ENCODE assay signal across 1 cellular context in the genomic region with DNA sequence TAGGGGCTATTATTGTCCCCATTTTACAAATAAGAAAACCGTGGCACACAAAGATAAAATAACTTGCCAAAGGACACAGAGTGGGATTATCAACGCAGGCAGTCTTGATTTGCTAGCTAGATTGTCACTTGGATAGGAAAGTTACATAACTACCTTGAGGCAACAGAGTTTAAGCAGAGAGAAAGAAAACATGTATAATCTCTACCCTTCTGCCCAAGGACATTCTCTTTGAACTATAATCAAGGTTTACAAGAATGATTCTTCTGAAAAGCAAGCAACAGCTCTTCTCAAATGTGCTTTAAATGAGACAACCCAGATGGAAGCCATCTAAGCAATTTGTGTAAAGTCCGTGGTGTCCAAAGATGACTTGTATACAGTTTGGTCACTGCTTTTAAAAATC.
A peak's percentile ranks its signal among the peaks of the same experiment; 100 is the strongest.
TF ChIP-seq lines count a peak whose summit lies in the region.

No MANE protein-coding gene starts in this region.

TF ChIP-seq in HepG2, 621 proteins besides CTCF, POLR2A, EP300 and RAD21 (continued from another document and continues in another):
- TF ChIP-seq PRDM15 (CRISPR knock-in tag; IDR thresholded peaks at IDR 0.05) (no peak), MED1 (CRISPR knock-in tag; IDR thresholded peaks at IDR 0.05) (peak; percentile 36; the same call in 1 of the 2 replicates), ZKSCAN5 (CRISPR knock-in tag; IDR thresholded peaks at IDR 0.05) (no peak), FOXK1 (CRISPR knock-in tag; IDR thresholded peaks at IDR 0.05; ENCODE audit: borderline replicate concordance, low read depth) (no peak), HHEX (CRISPR knock-in tag; IDR thresholded peaks at IDR 0.05) (no peak), POGZ (CRISPR knock-in tag; IDR thresholded peaks at IDR 0.05) (peak; percentile 37; the same call in 1 of the 2 replicates), PITX1 (CRISPR knock-in tag; IDR thresholded peaks at IDR 0.05) (no peak), ZNF563 (CRISPR knock-in tag; IDR thresholded peaks at IDR 0.05) (no peak), ZNF776 (CRISPR knock-in tag; IDR thresholded peaks at IDR 0.05) (no peak), ZNF891 (CRISPR knock-in tag; IDR thresholded peaks at IDR 0.05) (no peak), ZNF644 (CRISPR knock-in tag; IDR thresholded peaks at IDR 0.05; ENCODE audit: low read depth) (peak; percentile 58; the same call in 1 of the 2 replicates), NFIC (IDR thresholded peaks at IDR 0.05; ENCODE audit: low read length) (no peak), HNF4A (CRISPR knock-in tag; IDR thresholded peaks at IDR 0.05) (peak; percentile 65), SMYD3 (CRISPR knock-in tag; IDR thresholded peaks at IDR 0.05) (0 out of 2 replicates have a peak, but pooled peaks have one; percentile 30), NFYB (CRISPR knock-in tag; IDR thresholded peaks at IDR 0.05) (no peak), PAX8 (CRISPR knock-in tag; IDR thresholded peaks at IDR 0.05; ENCODE audit: borderline replicate concordance) (no peak), SYNCRIP (IDR thresholded peaks at IDR 0.05; ENCODE audit: insufficient read depth, low read depth, low read length) (no peak), PHF21A (CRISPR knock-in tag; IDR thresholded peaks at IDR 0.05) (no peak), ZNF777 (CRISPR knock-in tag; IDR thresholded peaks at IDR 0.05) (no peak), TGIF2 (CRISPR knock-in tag; IDR thresholded peaks at IDR 0.05) (no peak), GATAD1 (CRISPR knock-in tag; IDR thresholded peaks at IDR 0.05) (no peak), FOXJ3 (CRISPR knock-in tag; IDR thresholded peaks at IDR 0.05; ENCODE audit: borderline replicate concordance) (peak; percentile 48; the same call in 1 of the 2 replicates), ZNF616 (CRISPR knock-in tag; IDR thresholded peaks at IDR 0.05; ENCODE audit: low read depth) (no peak), IRF2 (CRISPR knock-in tag; IDR thresholded peaks at IDR 0.05) (no peak), MAF1 (CRISPR knock-in tag; IDR thresholded peaks at IDR 0.05; ENCODE audit: borderline replicate concordance) (no peak), NFATC3 (CRISPR knock-in tag; IDR thresholded peaks at IDR 0.05) (no peak), NCOA2 (CRISPR knock-in tag; IDR thresholded peaks at IDR 0.05) (peak; percentile 72), TFDP1 (CRISPR knock-in tag; IDR thresholded peaks at IDR 0.05; ENCODE audit: borderline replicate concordance) (no peak), HMG20A (CRISPR knock-in tag; IDR thresholded peaks at IDR 0.05; ENCODE audit: borderline replicate concordance) (peak; percentile 55; the same call in 1 of the 2 replicates), ZNF687 (CRISPR knock-in tag; IDR thresholded peaks at IDR 0.05) (no peak), ZFP1 (CRISPR knock-in tag; IDR thresholded peaks at IDR 0.05) (no peak), ZFP62 (CRISPR knock-in tag; IDR thresholded peaks at IDR 0.05) (no peak), ZNF652 (CRISPR knock-in tag; IDR thresholded peaks at IDR 0.05; ENCODE audit: borderline replicate concordance, low read depth) (no peak), ZBTB33 (CRISPR knock-in tag; IDR thresholded peaks at IDR 0.05) (no peak), ZBTB1 (CRISPR knock-in tag; IDR thresholded peaks at IDR 0.05; ENCODE audit: borderline replicate concordance) (no peak), RNF2 (conservative IDR thresholded peaks at IDR 0.05; ENCODE audit: low read depth) (no peak), TCF7 (IDR thresholded peaks at IDR 0.05; ENCODE audit: low read depth) (peak; percentile 47), RBFOX2 (IDR thresholded peaks at IDR 0.05; ENCODE audit: low read depth, low read length) (no peak), TOPORS (CRISPR knock-in tag; IDR thresholded peaks at IDR 0.05) (0 out of 2 replicates have a peak, but pooled peaks have one; percentile 55), HNRNPK (IDR thresholded peaks at IDR 0.05; ENCODE audit: low read depth, low read length, poor library complexity, severe bottlenecking) (no peak), MXD4 (CRISPR knock-in tag; IDR thresholded peaks at IDR 0.05) (no peak), MIXL1 (CRISPR knock-in tag; IDR thresholded peaks at IDR 0.05) (0 out of 2 replicates have a peak, but pooled peaks have one; percentile 15), ZNF761 (CRISPR knock-in tag; conservative IDR thresholded peaks at IDR 0.05) (no peak), RBM22 (optimal IDR thresholded peaks at IDR 0.05; ENCODE audit: low read length) (no peak)
- TF ChIP-seq, protein P1, sequence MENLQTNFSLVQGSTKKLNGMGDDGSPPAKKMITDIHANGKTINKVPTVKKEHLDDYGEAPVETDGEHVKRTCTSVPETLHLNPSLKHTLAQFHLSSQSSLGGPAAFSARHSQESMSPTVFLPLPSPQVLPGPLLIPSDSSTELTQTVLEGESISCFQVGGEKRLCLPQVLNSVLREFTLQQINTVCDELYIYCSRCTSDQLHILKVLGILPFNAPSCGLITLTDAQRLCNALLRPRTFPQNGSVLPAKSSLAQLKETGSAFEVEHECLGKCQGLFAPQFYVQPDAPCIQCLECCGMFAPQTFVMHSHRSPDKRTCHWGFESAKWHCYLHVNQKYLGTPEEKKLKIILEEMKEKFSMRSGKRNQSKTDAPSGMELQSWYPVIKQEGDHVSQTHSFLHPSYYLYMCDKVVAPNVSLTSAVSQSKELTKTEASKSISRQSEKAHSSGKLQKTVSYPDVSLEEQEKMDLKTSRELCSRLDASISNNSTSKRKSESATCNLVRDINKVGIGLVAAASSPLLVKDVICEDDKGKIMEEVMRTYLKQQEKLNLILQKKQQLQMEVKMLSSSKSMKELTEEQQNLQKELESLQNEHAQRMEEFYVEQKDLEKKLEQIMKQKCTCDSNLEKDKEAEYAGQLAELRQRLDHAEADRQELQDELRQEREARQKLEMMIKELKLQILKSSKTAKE (CRISPR knock-in tag; IDR thresholded peaks at IDR 0.05; ENCODE audit: borderline replicate concordance) = no peak
- TF ChIP-seq, protein P2, sequence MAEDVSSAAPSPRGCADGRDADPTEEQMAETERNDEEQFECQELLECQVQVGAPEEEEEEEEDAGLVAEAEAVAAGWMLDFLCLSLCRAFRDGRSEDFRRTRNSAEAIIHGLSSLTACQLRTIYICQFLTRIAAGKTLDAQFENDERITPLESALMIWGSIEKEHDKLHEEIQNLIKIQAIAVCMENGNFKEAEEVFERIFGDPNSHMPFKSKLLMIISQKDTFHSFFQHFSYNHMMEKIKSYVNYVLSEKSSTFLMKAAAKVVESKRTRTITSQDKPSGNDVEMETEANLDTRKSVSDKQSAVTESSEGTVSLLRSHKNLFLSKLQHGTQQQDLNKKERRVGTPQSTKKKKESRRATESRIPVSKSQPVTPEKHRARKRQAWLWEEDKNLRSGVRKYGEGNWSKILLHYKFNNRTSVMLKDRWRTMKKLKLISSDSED (CRISPR knock-in tag; IDR thresholded peaks at IDR 0.05) = no peak
- TF ChIP-seq, protein P3, sequence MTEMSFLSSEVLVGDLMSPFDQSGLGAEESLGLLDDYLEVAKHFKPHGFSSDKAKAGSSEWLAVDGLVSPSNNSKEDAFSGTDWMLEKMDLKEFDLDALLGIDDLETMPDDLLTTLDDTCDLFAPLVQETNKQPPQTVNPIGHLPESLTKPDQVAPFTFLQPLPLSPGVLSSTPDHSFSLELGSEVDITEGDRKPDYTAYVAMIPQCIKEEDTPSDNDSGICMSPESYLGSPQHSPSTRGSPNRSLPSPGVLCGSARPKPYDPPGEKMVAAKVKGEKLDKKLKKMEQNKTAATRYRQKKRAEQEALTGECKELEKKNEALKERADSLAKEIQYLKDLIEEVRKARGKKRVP (CRISPR knock-in tag; IDR thresholded peaks at IDR 0.05) = no peak
- TF ChIP-seq, protein P4, sequence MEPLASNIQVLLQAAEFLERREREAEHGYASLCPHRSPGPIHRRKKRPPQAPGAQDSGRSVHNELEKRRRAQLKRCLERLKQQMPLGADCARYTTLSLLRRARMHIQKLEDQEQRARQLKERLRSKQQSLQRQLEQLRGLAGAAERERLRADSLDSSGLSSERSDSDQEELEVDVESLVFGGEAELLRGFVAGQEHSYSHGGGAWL (CRISPR knock-in tag; IDR thresholded peaks at IDR 0.05) = no peak
- TF ChIP-seq, protein P5, sequence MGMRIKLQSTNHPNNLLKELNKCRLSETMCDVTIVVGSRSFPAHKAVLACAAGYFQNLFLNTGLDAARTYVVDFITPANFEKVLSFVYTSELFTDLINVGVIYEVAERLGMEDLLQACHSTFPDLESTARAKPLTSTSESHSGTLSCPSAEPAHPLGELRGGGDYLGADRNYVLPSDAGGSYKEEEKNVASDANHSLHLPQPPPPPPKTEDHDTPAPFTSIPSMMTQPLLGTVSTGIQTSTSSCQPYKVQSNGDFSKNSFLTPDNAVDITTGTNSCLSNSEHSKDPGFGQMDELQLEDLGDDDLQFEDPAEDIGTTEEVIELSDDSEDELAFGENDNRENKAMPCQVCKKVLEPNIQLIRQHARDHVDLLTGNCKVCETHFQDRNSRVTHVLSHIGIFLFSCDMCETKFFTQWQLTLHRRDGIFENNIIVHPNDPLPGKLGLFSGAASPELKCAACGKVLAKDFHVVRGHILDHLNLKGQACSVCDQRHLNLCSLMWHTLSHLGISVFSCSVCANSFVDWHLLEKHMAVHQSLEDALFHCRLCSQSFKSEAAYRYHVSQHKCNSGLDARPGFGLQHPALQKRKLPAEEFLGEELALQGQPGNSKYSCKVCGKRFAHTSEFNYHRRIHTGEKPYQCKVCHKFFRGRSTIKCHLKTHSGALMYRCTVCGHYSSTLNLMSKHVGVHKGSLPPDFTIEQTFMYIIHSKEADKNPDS (CRISPR knock-in tag; IDR thresholded peaks at IDR 0.05) = no peak
